In genomic region chr12:111174283-111175108, GRCh38 we compare ENCODE assay signal across 10 cellular contexts.
DNase-seq lines count a peak whose midpoint lies in the region; ATAC-seq and TF ChIP-seq lines count a peak whose summit lies in the region.
"Had no signal": no experiment of that assay in that cellular context is flagged by ENCODE, and none has a peak within 500 bp of the region (broad histone marks: within the 10 kb centered on the region; RNA-seq: fewer than 3 reads in every experiment).

No MANE protein-coding gene starts in this region.

- no peaks in the 10 kb centered on the region for H3K4me1 ChIP-seq in aorta (ENCODE audit: control insufficient read depth in 1 of 2, insufficient read depth in 2 of 2, low read length in 2 of 2)

- no peaks in the 10 kb centered on the region for H3K9me3 ChIP-seq in WERI-Rb-1 (ENCODE audit: severe bottlenecking)
- no peaks in the 10 kb centered on the region for H3K9me3 ChIP-seq in aorta (ENCODE audit: control insufficient read depth, low read length)

- TF ChIP-seq CTCF in WERI-Rb-1 (IDR thresholded peaks at IDR 0.05; ENCODE audit: low read depth, low read length): peak; percentile 60

- intact Hi-C loops in aorta (cut with DNase I): no loop called here

- H3K27ac ChIP-seq in WERI-Rb-1 (no peak overlapping the region), aorta (ENCODE audit: low read depth in 1 of 2, low read length in 2 of 2) (no peak overlapping the region)

- H3K36me3 ChIP-seq in WERI-Rb-1: no peaks in the 10 kb centered on the region
- H3K36me3 ChIP-seq in aorta (ENCODE audit: control insufficient read depth in 1 of 2, insufficient read depth in 2 of 2, low read length in 1 of 2): no peaks in the 10 kb centered on the region

- ATAC-seq in aorta (ENCODE audit: low FRiP score): no peak
- ATAC-seq: natural killer cell had no signal

- H3K27me3 ChIP-seq in WERI-Rb-1 (ENCODE audit: insufficient read depth, low read depth, severe bottlenecking): no peaks in the 10 kb centered on the region
- no peaks in the 10 kb centered on the region for H3K27me3 ChIP-seq in aorta (ENCODE audit: control insufficient read depth in 1 of 2, insufficient read depth in 2 of 2, low read length in 1 of 2)

- no peak overlapping the region for H3K4me3 ChIP-seq in Jurkat, Clone E6-1 (ENCODE audit: low read length)
- H3K4me3 ChIP-seq in WERI-Rb-1 (ENCODE audit: low read depth, low read length) (no peak overlapping the region), aorta (ENCODE audit: low read length in 2 of 2) (no peak overlapping the region)

- DNase-seq in NCI-H1105 treated with DMSO at 0.1 percent for 48 hours (lab: John Stamatoyannopoulos, UW) (peak; percentile 15), NCI-H1105 (lab: John Stamatoyannopoulos, UW) (no peak), WERI-Rb-1 (peak; percentile 27), myocyte (ENCODE audit: low read depth) (peak; percentile 13), HUDEP-2 (lab: John Stamatoyannopoulos, UW; ENCODE audit: unreplicated experiment in 76 of 76) (no peak), aorta (no peak), ureter (ENCODE audit: low spot score) (no peak)
- peak; percentile 7 for DNase-seq in Jurkat, Clone E6-1 (ENCODE audit: low read depth, low spot score)
- DNase-seq: activated CD4-positive, alpha-beta T cell treated with anti-CD3 and anti-CD28 coated beads, Interleukin-2, amount 10 ng/mL, durations not matched to agents 24 days and 14 days; natural killer cell had no signal

- 56 to 58% methylated on average over 9 of the region's 9 CpGs for WGBS in aorta, 2 donors

Comparison
In these comparisons a context has a peak if more than half of its experiments do, and no peak if none do; other contexts are left out.
1. DNase-seq: peak in NCI-H1105 treated with DMSO at 0.1 percent for 48 hours (single experiment), Jurkat, Clone E6-1 (single experiment), WERI-Rb-1 (single experiment) and myocyte (single experiment); none in NCI-H1105 (single experiment), HUDEP-2 (0 of 76), aorta (0 of 2) and ureter (single experiment).